In the genomic region with DNA sequence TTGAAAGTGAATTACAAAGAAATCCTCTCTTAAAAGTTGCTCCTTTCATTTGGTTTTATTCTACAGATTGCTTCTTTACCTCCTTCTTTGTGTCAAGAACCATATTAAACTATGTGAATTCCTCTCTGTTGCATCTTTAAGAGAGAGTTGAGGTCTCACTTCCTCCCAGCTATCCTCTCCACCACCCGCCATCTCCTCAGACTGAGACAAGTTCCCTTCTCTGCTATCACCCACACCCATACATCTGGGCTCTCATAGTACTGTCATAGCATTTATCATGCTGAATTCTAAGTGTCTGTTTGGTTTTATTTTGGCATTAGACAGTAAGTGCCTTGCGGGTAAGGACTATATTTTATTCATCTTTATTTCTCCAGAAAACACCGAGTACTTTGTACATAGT, we compare ENCODE assay signal across 19 cellular contexts. TPM values are rescaled to one million over a fixed set of nuclear protein-coding genes. Genes with fewer than 3 reads are reported as not detected.
A peak's percentile ranks its signal among the peaks of the same experiment; 100 is the strongest.
DNase-seq lines count a peak whose midpoint lies in the region; ATAC-seq, FAIRE-seq and TF ChIP-seq lines count a peak whose summit lies in the region.
"Had no signal": no experiment of that assay in that cellular context is flagged by ENCODE, and none has a peak within 500 bp of the region (broad histone marks: within the 10 kb centered on the region; RNA-seq: fewer than 3 reads in every experiment).

No MANE protein-coding gene starts in this region.

- 64 to 93% methylated on average over 3 of the region's 3 CpGs for WGBS in sigmoid colon, 2 donors

- H3K27me3 Mint-ChIP-seq in activated B cell treated with CpG ODN at 0.5 μM for 24 hours = no peaks in the 10 kb centered on the region
- H3K27me3 Mint-ChIP-seq: activated naive CD4-positive, alpha-beta T cell treated with anti-CD3 and anti-CD28 coated beads, Interleukin-2, amount 50 U/mL, for 24 hours had no signal

- H3K9me3 ChIP-seq in sigmoid colon = no peaks in the 10 kb centered on the region
- H3K9me3 ChIP-seq: Caco-2, right atrium auricular region had no signal

- no peak for TF ChIP-seq POLR2A in sigmoid colon (IDR thresholded peaks at IDR 0.05)

- no peaks in the 10 kb centered on the region for H3K4me1 ChIP-seq in sigmoid colon
- H3K4me1 ChIP-seq: Caco-2, right atrium auricular region had no signal

- H3K36me3 ChIP-seq in sigmoid colon = no peaks in the 10 kb centered on the region
- H3K36me3 ChIP-seq: brain microvascular endothelial cell, right atrium auricular region had no signal

- H3K4me3 Mint-ChIP-seq in activated B cell treated with CpG ODN at 0.5 μM for 24 hours = no peak overlapping the region
- H3K4me3 Mint-ChIP-seq: activated naive CD4-positive, alpha-beta T cell treated with anti-CD3 and anti-CD28 coated beads, Interleukin-2, amount 50 U/mL, for 24 hours had no signal

- DNase-seq in activated B cell treated with CpG ODN at 0.5 μM for 24 hours (no peak), urothelium cell line (ENCODE audit: low spot score) (no peak), GF-D8 (lab: John Stamatoyannopoulos, UW) (no peak), T1000 (lab: John Stamatoyannopoulos, UW) (no peak), sigmoid colon (no peak)
- DNase-seq: brain microvascular endothelial cell, Caco-2, dorsolateral prefrontal cortex, HCEC 1CT, MM.1S, NCI-H2107, NCI-H774 had no signal

- FAIRE-seq in urothelium cell line (lab: Jason Lieb, UNC) = no peak

- H3K9me3 Mint-ChIP-seq in activated B cell treated with CpG ODN at 0.5 μM for 24 hours = no peaks in the 10 kb centered on the region
- H3K9me3 Mint-ChIP-seq: activated naive CD4-positive, alpha-beta T cell treated with anti-CD3 and anti-CD28 coated beads, Interleukin-2, amount 50 U/mL, for 24 hours had no signal

- H3K27me3 ChIP-seq in sigmoid colon = no peaks in the 10 kb centered on the region
- H3K27me3 ChIP-seq: brain microvascular endothelial cell, dorsolateral prefrontal cortex, right atrium auricular region had no signal

- TF ChIP-seq EP300 in sigmoid colon (IDR thresholded peaks at IDR 0.05) = no peak

- intact Hi-C loops in activated B cell treated with CpG ODN at 0.5 μM for 24 hours (cut with micrococcal nuclease) = no loop called here
- intact Hi-C loops in sigmoid colon (cut with DNase I) = no loop called here

- POLR2A ChIA-PET in activated B cell treated with CpG ODN at 0.5 μM for 24 hours (lab: Charles Lee) = no interaction called here

- H3K27ac ChIP-seq in sigmoid colon = no peak overlapping the region
- H3K27ac ChIP-seq: brain microvascular endothelial cell, dorsolateral prefrontal cortex, right atrium auricular region had no signal

- H3K36me3 Mint-ChIP-seq in activated B cell treated with CpG ODN at 0.5 μM for 24 hours (ENCODE audit: low read depth) = no peaks in the 10 kb centered on the region
- H3K36me3 Mint-ChIP-seq: activated naive CD4-positive, alpha-beta T cell treated with anti-CD3 and anti-CD28 coated beads, Interleukin-2, amount 50 U/mL, for 24 hours had no signal

- TF ChIP-seq CTCF in activated B cell treated with CpG ODN at 0.5 μM for 24 hours (IDR thresholded peaks at IDR 0.05) (no peak), sigmoid colon (IDR thresholded peaks at IDR 0.05) (no peak)

- H3K4me3 ChIP-seq in sigmoid colon = no peak overlapping the region
- H3K4me3 ChIP-seq: dorsolateral prefrontal cortex, right atrium auricular region had no signal

- H3K27ac Mint-ChIP-seq in activated B cell treated with CpG ODN at 0.5 μM for 24 hours = no peak overlapping the region
- H3K27ac Mint-ChIP-seq: activated naive CD4-positive, alpha-beta T cell treated with anti-CD3 and anti-CD28 coated beads, Interleukin-2, amount 50 U/mL, for 24 hours had no signal

- ATAC-seq in GM18858 (IDR thresholded peaks at IDR 0.05; ENCODE audit: unreplicated experiment) (peak; percentile 54), HG02623 (IDR thresholded peaks at IDR 0.05; ENCODE audit: unreplicated experiment) (peak; percentile 78), HG03565 (IDR thresholded peaks at IDR 0.05; ENCODE audit: unreplicated experiment) (peak; percentile 65), activated B cell treated with CpG ODN at 0.5 μM for 24 hours (ENCODE audit: low read depth) (peak; percentile 49)
- ATAC-seq: esophagus mucosa had no signal

- CTCF ChIA-PET in activated B cell treated with CpG ODN at 0.5 μM for 24 hours (lab: Charles Lee) = interaction anchor here (0.7 kb wide), 1 partner anchor 219 kb away, joined by 3 read pairs; no protein-coding TSS in a partner anchor

- H3K4me1 Mint-ChIP-seq in activated B cell treated with CpG ODN at 0.5 μM for 24 hours = peaks cover 11% of the 10 kb centered on the region
- H3K4me1 Mint-ChIP-seq: activated naive CD4-positive, alpha-beta T cell treated with anti-CD3 and anti-CD28 coated beads, Interleukin-2, amount 50 U/mL, for 24 hours had no signal

RNA-seq across cellular contexts. Expression of a gene that starts 54.2 kb away (rescaled TPM):
- total RNA-seq in activated B cell treated with CpG ODN at 0.5 μM for 24 hours (4.6 and 8.5 TPM in 2 replicates), sigmoid colon (1 to 10 TPM; 2.1 to 5.4 (median 5.0) TPM)
- 1 to 10 TPM in 2 of 3 donors, under 1 TPM in 1; 0.60 to 2.5 (median 1.4) TPM for polyA plus RNA-seq in sigmoid colon
- total RNA-seq: G401 had no signal
